Comparison of ENCODE assay signal across 11 cellular contexts in the genomic region with DNA sequence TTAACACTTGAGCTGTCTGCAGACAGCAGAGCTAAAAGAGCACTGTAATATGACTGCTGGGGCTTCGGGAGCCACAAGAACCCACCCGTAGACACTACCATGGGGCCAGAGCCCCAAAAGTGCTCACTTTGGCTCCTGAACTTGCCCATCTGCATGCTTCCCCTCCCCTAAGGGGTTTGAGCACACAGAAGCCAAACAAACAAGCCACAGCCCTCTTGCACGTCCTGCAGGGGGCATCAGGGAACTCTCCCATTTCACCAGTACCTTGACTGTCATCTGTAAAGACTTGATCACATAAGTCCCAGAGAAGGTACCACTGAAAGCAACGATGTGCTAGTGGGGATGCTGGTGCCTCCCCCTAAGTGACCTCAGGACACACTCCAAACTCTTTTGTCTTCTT.
DNase-seq lines count a peak whose midpoint lies in the region; ATAC-seq, FAIRE-seq and TF ChIP-seq lines count a peak whose summit lies in the region.
"Had no signal": no experiment of that assay in that cellular context is flagged by ENCODE, and none has a peak within 500 bp of the region (broad histone marks: within the 10 kb centered on the region; RNA-seq: fewer than 3 reads in every experiment).

No MANE protein-coding gene starts in this region.

- H3K27me3 ChIP-seq in psoas muscle (ENCODE audit: insufficient read depth in 3 of 3, low read length in 2 of 3), result no peaks in the 10 kb centered on the region

- ATAC-seq in psoas muscle (no peak), GM21619 (IDR thresholded peaks at IDR 0.05; ENCODE audit: unreplicated experiment) (no peak)
- ATAC-seq: HCT116, Right ventricle myocardium inferior, sciatic nerve had no signal

- no peak overlapping the region for H3K4me3 ChIP-seq in psoas muscle
- H3K4me3 ChIP-seq in kidney (ENCODE audit: low read length in 2 of 2), result no peak overlapping the region

- no peak overlapping the region for H3K9ac ChIP-seq in kidney (ENCODE audit: low read length in 2 of 2)

- in situ Hi-C loops in SK-MEL-5 (cut with HindIII; ENCODE audit: low pct_unique_long_range_greater_than_20kb, low sequenced_read_pairs), result no loop called here

- H3K9me3 ChIP-seq in psoas muscle, result no peaks in the 10 kb centered on the region
- no peaks in the 10 kb centered on the region for H3K9me3 ChIP-seq in kidney (ENCODE audit: control insufficient read depth in 1 of 2, low read length in 2 of 2)

- H3K36me3 ChIP-seq in psoas muscle (ENCODE audit: insufficient read depth in 1 of 2, low read depth in 1 of 2) (no peaks in the 10 kb centered on the region), kidney (ENCODE audit: control insufficient read depth in 1 of 2, insufficient read depth in 2 of 2, low read length in 2 of 2) (no peaks in the 10 kb centered on the region)

- TF ChIP-seq CTCF in psoas muscle (IDR thresholded peaks at IDR 0.05) (no peak), kidney (IDR thresholded peaks at IDR 0.05; ENCODE audit: borderline replicate concordance, extremely low read depth, insufficient read depth) (no peak)

- H3K27ac ChIP-seq in psoas muscle (no peak overlapping the region), kidney (ENCODE audit: low read depth in 2 of 2, low read length in 2 of 2) (no peak overlapping the region)

- peak; percentile 63 for DNase-seq in DMS153 treated with DMSO at 0.1 percent for 48 hours (lab: John Stamatoyannopoulos, UW; ENCODE audit: unreplicated experiment)
- DNase-seq in HCEC 1CT, result peak; percentile 62
- peak; percentile 92 for DNase-seq in SK-MEL-5 (ENCODE audit: low read depth, low spot score)
- DNase-seq in iris pigment epithelial cell (ENCODE audit: low read depth), result peak; percentile 50
- DNase-seq in occipital lobe (lab: John Stamatoyannopoulos, UW), result no peak
- DNase-seq in psoas muscle, result no peak
- DNase-seq in kidney, result no peak

- no peak for FAIRE-seq in kidney (lab: Jason Lieb, UNC)

- WGBS in psoas muscle, 3 donors, result 51% methylated on average over 4 of the region's 4 CpGs

- intact Hi-C loops in psoas muscle (cut with DNase I), result no loop called here
- intact Hi-C loops in kidney (cut with DNase I), result no loop called here

- H3K4me1 ChIP-seq in psoas muscle, result no peaks in the 10 kb centered on the region
- H3K4me1 ChIP-seq in kidney (ENCODE audit: control insufficient read depth in 1 of 2, insufficient read depth in 1 of 2, low read depth in 1 of 2, low read length in 2 of 2), result no peaks in the 10 kb centered on the region

Comparison
In these comparisons a context has a peak if more than half of its experiments do, and no peak if none do; other contexts are left out.
1. DNase-seq: peak in DMS153 treated with DMSO at 0.1 percent for 48 hours (single experiment), HCEC 1CT (single experiment), SK-MEL-5 (single experiment) and iris pigment epithelial cell (single experiment); none in occipital lobe (single experiment), psoas muscle (0 of 2) and kidney (single experiment).